ENCODE assay signal across 10 cellular contexts in the genomic region with DNA sequence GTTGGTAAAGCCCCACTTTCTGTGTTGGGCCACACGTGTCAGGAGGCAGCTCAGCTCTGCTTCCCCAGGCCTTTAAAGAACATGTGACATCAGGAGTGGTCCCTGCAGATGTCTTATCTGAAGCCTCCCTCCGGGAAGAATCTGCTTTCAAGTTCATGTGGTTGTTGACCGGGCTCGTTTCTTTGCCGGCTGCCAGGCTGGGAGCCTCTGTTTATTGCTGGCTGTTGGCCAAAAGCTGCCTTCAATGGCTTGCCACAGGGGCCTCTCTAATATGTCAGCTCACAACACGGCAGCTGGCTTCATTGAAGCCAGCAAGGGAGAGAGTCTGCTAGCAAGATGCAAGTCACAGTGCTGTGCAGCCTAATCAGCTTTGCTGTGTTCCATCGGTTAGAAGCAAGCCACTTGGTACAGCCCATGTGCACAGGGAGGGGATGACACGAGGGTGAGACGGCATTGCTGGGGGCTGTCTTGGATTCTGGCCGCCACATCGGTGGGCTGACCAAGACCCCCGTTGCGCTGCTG. TPM values are rescaled to one million over a fixed set of nuclear protein-coding genes. Genes with fewer than 3 reads are reported as not detected.
DNase-seq lines count a peak whose midpoint lies in the region; ATAC-seq, FAIRE-seq and TF ChIP-seq lines count a peak whose summit lies in the region.
"Had no signal": no experiment of that assay in that cellular context is flagged by ENCODE, and none has a peak within 500 bp of the region (broad histone marks: within the 10 kb centered on the region; RNA-seq: fewer than 3 reads in every experiment).

No MANE protein-coding gene starts in this region.

- H3K27me3 ChIP-seq in GM23338 (ENCODE audit: insufficient read depth) (no peaks in the 10 kb centered on the region), H1 (replicated peaks in 1 of 4; ENCODE audit: control insufficient read depth in 3 of 4, extremely low read depth in 1 of 4, insufficient read depth in 3 of 4, low read length in 3 of 4) (no peaks in the 10 kb centered on the region), ovary (no peaks in the 10 kb centered on the region)

- H2BK15ac ChIP-seq in H1 (ENCODE audit: low read length): no peak overlapping the region

- H3K36me3 Mint-ChIP-seq in GM23338 (ENCODE audit: low read depth): no peaks in the 10 kb centered on the region
- H3K36me3 Mint-ChIP-seq in activated CD4-positive, alpha-beta memory T cell treated with anti-CD3 and anti-CD28 coated beads, Interleukin-2, amount 10 ng/mL, durations not matched to agents 7 days and 5 days (ENCODE audit: low read depth): no peaks in the 10 kb centered on the region
- no peaks in the 10 kb centered on the region for H3K36me3 Mint-ChIP-seq in activated naive CD4-positive, alpha-beta T cell treated with anti-CD3 and anti-CD28 coated beads for 36 hours (ENCODE audit: low read depth)

- POLR2A ChIA-PET in H1 (lab: Charles Lee; ENCODE audit: partially characterized antibody): interaction anchor here (0.7 to 1.7 kb wide), 2 partner anchors 13 to 101 kb away, joined by 3 to 4 read pairs; no protein-coding TSS in a partner anchor
- POLR2A ChIA-PET in activated CD4-positive, alpha-beta memory T cell treated with anti-CD3 and anti-CD28 coated beads, Interleukin-2, amount 10 ng/mL, durations not matched to agents 7 days and 5 days (lab: Charles Lee): no interaction called here

- H2AK5ac ChIP-seq in H1 (ENCODE audit: low read depth, low read length): no peak overlapping the region

- no peak overlapping the region for H2BK120ac ChIP-seq in H1 (replicated peaks; ENCODE audit: low read depth, low read length)

- peaks cover 4% of the 10 kb centered on the region for H3K27me3 Mint-ChIP-seq in GM23338 (ENCODE audit: insufficient read depth, low read depth, poor library complexity)
- H3K27me3 Mint-ChIP-seq in activated CD4-positive, alpha-beta memory T cell treated with anti-CD3 and anti-CD28 coated beads, Interleukin-2, amount 10 ng/mL, durations not matched to agents 7 days and 5 days: peaks cover 7% of the 10 kb centered on the region
- peaks cover 4% of the 10 kb centered on the region for H3K27me3 Mint-ChIP-seq in activated naive CD4-positive, alpha-beta T cell treated with anti-CD3 and anti-CD28 coated beads for 36 hours (ENCODE audit: low read depth)

- no peak overlapping the region for H3K4me3 ChIP-seq in GM23338
- H3K4me3 ChIP-seq in H1 (ENCODE audit: extremely low read depth in 1 of 4, insufficient read depth in 2 of 4, low read depth in 3 of 4, low read length in 4 of 4): no peak overlapping the region
- H3K4me3 ChIP-seq in ovary: no peak overlapping the region

- H3K4me1 ChIP-seq in GM23338 (ENCODE audit: insufficient read depth): no peaks in the 10 kb centered on the region
- H3K4me1 ChIP-seq in H1 (replicated peaks in 1 of 4; ENCODE audit: control insufficient read depth in 3 of 4, insufficient read depth in 4 of 4, low read length in 3 of 4): peaks cover 0 to 2% (median 1%) of the 10 kb centered on the region in 4 experiments; a peak in 2 of 7 replicates
- peaks cover 29% of the 10 kb centered on the region for H3K4me1 ChIP-seq in ovary (ENCODE audit: insufficient read depth)

- no peak overlapping the region for H3K4me2 ChIP-seq in GM23338
- no peak overlapping the region for H3K4me2 ChIP-seq in H1 (ENCODE audit: insufficient read depth in 1 of 2, low read depth in 2 of 2, low read length in 2 of 2)

- no peaks in the 10 kb centered on the region for H3K9me3 Mint-ChIP-seq in GM23338
- H3K9me3 Mint-ChIP-seq in activated CD4-positive, alpha-beta memory T cell treated with anti-CD3 and anti-CD28 coated beads, Interleukin-2, amount 10 ng/mL, durations not matched to agents 7 days and 5 days: no peaks in the 10 kb centered on the region
- H3K9me3 Mint-ChIP-seq in activated naive CD4-positive, alpha-beta T cell treated with anti-CD3 and anti-CD28 coated beads for 36 hours: no peaks in the 10 kb centered on the region
- H3K9me3 Mint-ChIP-seq: endodermal cell had no signal

- no peak overlapping the region for H3K27ac Mint-ChIP-seq in GM23338
- no peak overlapping the region for H3K27ac Mint-ChIP-seq in activated CD4-positive, alpha-beta memory T cell treated with anti-CD3 and anti-CD28 coated beads, Interleukin-2, amount 10 ng/mL, durations not matched to agents 7 days and 5 days
- H3K27ac Mint-ChIP-seq in activated naive CD4-positive, alpha-beta T cell treated with anti-CD3 and anti-CD28 coated beads for 36 hours: no peak overlapping the region
- H3K27ac Mint-ChIP-seq: endodermal cell had no signal

- no peak overlapping the region for H4K5ac ChIP-seq in H1 (ENCODE audit: insufficient read length, low read depth, low read length)

- H3K79me2 ChIP-seq in GM23338 (replicated peaks; ENCODE audit: insufficient read depth): no peaks in the 10 kb centered on the region
- H3K79me2 ChIP-seq in H1 (ENCODE audit: control insufficient read depth in 1 of 2, insufficient read depth in 2 of 2, low read length in 2 of 2): no peaks in the 10 kb centered on the region

- H3K56ac ChIP-seq in H1 (replicated peaks; ENCODE audit: insufficient read length, low read depth, low read length): no peak overlapping the region

- ATAC-seq in GM23338: peak; percentile 19; the same call in 2 of the 3 replicates
- ATAC-seq in HG03457 (IDR thresholded peaks at IDR 0.05; ENCODE audit: unreplicated experiment): no peak
- ATAC-seq in HG03095 (IDR thresholded peaks at IDR 0.05; ENCODE audit: unreplicated experiment): no peak

- DNase-seq in GM23338 (ENCODE audit: low spot score): no peak
- peak; percentile 41 to 83 for DNase-seq in NCI-H446 (lab: John Stamatoyannopoulos, UW)
- DNase-seq in H1 (ENCODE audit: low read depth in 1 of 2, low spot score in 2 of 2): no peak
- peak in 4 of 5 donors; percentile 8 to 48 (median 26) for DNase-seq in ovary
- no peak for DNase-seq in activated CD4-positive, alpha-beta memory T cell treated with anti-CD3 and anti-CD28 coated beads, Interleukin-2, amount 10 ng/mL, durations not matched to agents 7 days and 5 days
- no peak for DNase-seq in activated naive CD4-positive, alpha-beta T cell treated with anti-CD3 and anti-CD28 coated beads for 36 hours

- H3K9ac ChIP-seq in H1 (replicated peaks in 1 of 4; ENCODE audit: extremely low read depth in 1 of 4, low read depth in 3 of 4, low read length in 3 of 4): no peak overlapping the region

- no peaks in the 10 kb centered on the region for H3K9me2 ChIP-seq in GM23338 (ENCODE audit: insufficient read depth)

- H3K36me3 ChIP-seq in GM23338 (ENCODE audit: insufficient read depth): no peaks in the 10 kb centered on the region
- H3K36me3 ChIP-seq in H1 (ENCODE audit: control insufficient read depth in 2 of 4, insufficient read depth in 4 of 4, low read length in 3 of 4): no peaks in the 10 kb centered on the region
- no peaks in the 10 kb centered on the region for H3K36me3 ChIP-seq in ovary

- no peak overlapping the region for H2BK20ac ChIP-seq in H1 (ENCODE audit: low read length)

- no peak overlapping the region for H3K23ac ChIP-seq in H1 (ENCODE audit: insufficient read length)

- H3K23me2 ChIP-seq in H1 (ENCODE audit: low read depth, low read length): no peaks in the 10 kb centered on the region

- WGBS in H1 (ENCODE audit: extremely low coverage in 1 of 2, insufficient coverage in 1 of 2, insufficient read length in 1 of 2, insufficient replicate concordance in 2 of 2, low coverage in 1 of 2, low lambda C conversion rate in 2 of 2, missing lambda C conversion rate in 1 of 2), 2 experiments: 84% methylated on average over 13 of the region's 13 CpGs; no CpG with 5 or more reads in 1 of the 2 experiments
- 34 to 47% (median 38%) methylated on average over 13 of the region's 13 CpGs for WGBS in ovary, 3 donors

- TF ChIP-seq CTCF in GM23338 (conservative IDR thresholded peaks at IDR 0.05; ENCODE audit: low read depth in 2 of 2) (no peak), H1 (IDR thresholded peaks at IDR 0.05; ENCODE audit: control extremely low read depth in 1 of 3, insufficient read depth in 1 of 3, low read depth in 1 of 3, low read length in 3 of 3) (no peak), ovary (IDR thresholded peaks at IDR 0.05) (no peak)

- no peak for FAIRE-seq in H1 (lab: Jason Lieb, UNC)

- no peak overlapping the region for H4K8ac ChIP-seq in H1 (ENCODE audit: extremely low read depth, insufficient read depth, low read length)

- TF ChIP-seq POLR2A in H1 (IDR thresholded peaks at IDR 0.05; ENCODE audit: control extremely low read depth in 1 of 2, low read depth in 2 of 2, low read length in 2 of 2) (no peak), ovary (IDR thresholded peaks at IDR 0.05) (no peak)

- no peak overlapping the region for H2BK12ac ChIP-seq in H1 (ENCODE audit: low read depth, low read length)

- no peak overlapping the region for H3K4me3 Mint-ChIP-seq in GM23338
- no peak overlapping the region for H3K4me3 Mint-ChIP-seq in activated CD4-positive, alpha-beta memory T cell treated with anti-CD3 and anti-CD28 coated beads, Interleukin-2, amount 10 ng/mL, durations not matched to agents 7 days and 5 days
- no peak overlapping the region for H3K4me3 Mint-ChIP-seq in activated naive CD4-positive, alpha-beta T cell treated with anti-CD3 and anti-CD28 coated beads for 36 hours
- H3K4me3 Mint-ChIP-seq: endodermal cell had no signal

- H3K4me1 Mint-ChIP-seq in GM23338: peaks cover 5% of the 10 kb centered on the region; the same call in 2 of the 3 replicates
- no peaks in the 10 kb centered on the region for H3K4me1 Mint-ChIP-seq in activated CD4-positive, alpha-beta memory T cell treated with anti-CD3 and anti-CD28 coated beads, Interleukin-2, amount 10 ng/mL, durations not matched to agents 7 days and 5 days
- no peaks in the 10 kb centered on the region for H3K4me1 Mint-ChIP-seq in activated naive CD4-positive, alpha-beta T cell treated with anti-CD3 and anti-CD28 coated beads for 36 hours (ENCODE audit: low read depth)
- H3K4me1 Mint-ChIP-seq: endodermal cell had no signal

- H3K14ac ChIP-seq in H1 (ENCODE audit: insufficient read length): no peak overlapping the region

- no peaks in the 10 kb centered on the region for H3K79me1 ChIP-seq in H1 (ENCODE audit: low read depth, low read length)

- intact Hi-C loops in ovary (cut with DNase I): no loop called here
- intact Hi-C loops in activated naive CD4-positive, alpha-beta T cell treated with anti-CD3 and anti-CD28 coated beads for 36 hours (cut with micrococcal nuclease): no loop called here

- H2AFZ ChIP-seq in GM23338 (no peak overlapping the region), H1 (ENCODE audit: low read length) (no peak overlapping the region)

- no peak for TF ChIP-seq RAD21 in H1 (IDR thresholded peaks at IDR 0.05 in 1 of 2, conservative IDR thresholded peaks at IDR 0.05 in 1 of 2; ENCODE audit: low read depth in 2 of 2, low read length in 2 of 2)

- H3K18ac ChIP-seq in H1 (ENCODE audit: extremely low read depth, low read length): no peak overlapping the region

- CTCF ChIA-PET in H1 (lab: Charles Lee; ENCODE audit: partially characterized antibody): interaction anchor here (1.0 to 1.2 kb wide), 3 partner anchors 9 to 40 kb away, joined by 3 read pairs; no protein-coding TSS in a partner anchor
- CTCF ChIA-PET in activated CD4-positive, alpha-beta memory T cell treated with anti-CD3 and anti-CD28 coated beads, Interleukin-2, amount 10 ng/mL, durations not matched to agents 7 days and 5 days (lab: Charles Lee): no interaction called here
- CTCF ChIA-PET in activated naive CD4-positive, alpha-beta T cell treated with anti-CD3 and anti-CD28 coated beads for 36 hours (lab: Charles Lee): no interaction called here

- H4K91ac ChIP-seq in H1 (replicated peaks; ENCODE audit: insufficient read length, low read length): no peak overlapping the region

- H4K20me1 ChIP-seq in GM23338 (replicated peaks; ENCODE audit: insufficient read depth) (no peaks in the 10 kb centered on the region), H1 (replicated peaks in 1 of 2; ENCODE audit: control insufficient read depth in 1 of 2, insufficient read depth in 2 of 2, low read length in 2 of 2) (no peaks in the 10 kb centered on the region)

- H3K27ac ChIP-seq in GM23338 (ENCODE audit: low read depth): no peak overlapping the region
- no peak overlapping the region for H3K27ac ChIP-seq in H1 (ENCODE audit: low read depth, low read length)
- peak overlapping the region in 1 of 2 donors; percentile 21 for H3K27ac ChIP-seq in ovary
- H3K27ac ChIP-seq: VCaP had no signal

- no peaks in the 10 kb centered on the region for H3F3A ChIP-seq in GM23338 (replicated peaks; ENCODE audit: low read depth)

- no peaks in the 10 kb centered on the region for H3K9me3 ChIP-seq in H1 (ENCODE audit: insufficient read depth in 2 of 2, low read depth in 1 of 2, low read length in 1 of 2)
- H3K9me3 ChIP-seq in ovary: no peaks in the 10 kb centered on the region

- TF ChIP-seq EP300 in H1 (IDR thresholded peaks at IDR 0.05; ENCODE audit: borderline replicate concordance in 1 of 2, low read depth in 2 of 2, low read length in 2 of 2) (no peak), ovary (IDR thresholded peaks at IDR 0.05) (no peak)

- no peak overlapping the region for H3K4ac ChIP-seq in H1 (replicated peaks; ENCODE audit: insufficient read length, low read depth, low read length)

- H2BK5ac ChIP-seq in H1 (ENCODE audit: low read depth, low read length): no peak overlapping the region

RNA-seq across cellular contexts. Expression of a gene that starts 14.6 kb away (rescaled TPM):
- 9.0 and 10.8 TPM in 2 replicates for total RNA-seq in GM23338 (2014; rRNA removed; shearing (Covaris generic))
- polyA plus RNA-seq in GM23338 (2016; fragmentation: Nextera tagmentation; extraction: Ambion mirVana) (2.7 and 3.3 TPM in 2 replicates), H1 (2011; rRNA removed) (7.5 and 12.2 TPM in 2 replicates), ovary (10 to 100 TPM in 1 of 2 donors, 1 to 10 TPM in 1; 8.6 to 40.7 TPM)
- total RNA-seq in H1 (2021; fragmentation: NEBNext Ultra II Directional; extraction: Animal tissue kit (Norgen Biotek cat#: 25700)): 11.0 and 11.9 TPM in 2 replicates
- polyA plus RNA-seq in H1 (2011; cell fraction: cytosol; rRNA removed): 7.1 TPM
- polyA plus RNA-seq in H1 (2011; cell fraction: nucleus; rRNA removed): 7.9 TPM
- 6.8 to 11.3 TPM (median 8.2 TPM) in 4 replicates for polyA plus RNA-seq in H1 (2012, experiment 1 of 2)
- polyA plus RNA-seq in H1 (2012, experiment 2 of 2): 13.9 TPM
- polyA plus RNA-seq in H1 (2013, experiment 1 of 2): 11.8 TPM
- 12.8 TPM for polyA plus RNA-seq in H1 (2013, experiment 2 of 2)
- polyA minus RNA-seq in H1 (2011; rRNA and poly(A)+ RNA removed): 4.3 and 5.4 TPM in 2 replicates
- polyA minus RNA-seq in H1 (2011; cell fraction: cytosol; rRNA and poly(A)+ RNA removed): 6.4 TPM
- 7.7 TPM for polyA minus RNA-seq in H1 (2011; cell fraction: nucleus; rRNA and poly(A)+ RNA removed)
- total RNA-seq in ovary: 100 to 1,000 TPM in 1 of 7 donors, 10 to 100 TPM in 6; 19.3 to 104 (median 35.2) TPM
- not detected for total RNA-seq in activated CD4-positive, alpha-beta memory T cell treated with anti-CD3 and anti-CD28 coated beads, Interleukin-2, amount 10 ng/mL, durations not matched to agents 7 days and 5 days
- not detected for total RNA-seq in activated naive CD4-positive, alpha-beta T cell treated with anti-CD3 and anti-CD28 coated beads for 36 hours

RNA-seq across cellular contexts. Expression of a gene that starts 17.7 kb away (rescaled TPM):
- not detected in 2 replicates for total RNA-seq in GM23338 (2014; rRNA removed; shearing (Covaris generic))
- polyA plus RNA-seq in GM23338 (2016; fragmentation: Nextera tagmentation; extraction: Ambion mirVana) (not detected in 2 replicates), H1 (2011; rRNA removed) (not detected in 2 replicates), ovary (not detected)
- total RNA-seq in H1 (2021; fragmentation: NEBNext Ultra II Directional; extraction: Animal tissue kit (Norgen Biotek cat#: 25700)): not detected in 2 replicates
- polyA plus RNA-seq in H1 (2011; cell fraction: cytosol; rRNA removed): not detected
- polyA plus RNA-seq in H1 (2011; cell fraction: nucleus; rRNA removed): not detected
- polyA plus RNA-seq in H1 (2012, experiment 1 of 2): not detected in 4 replicates
- not detected for polyA plus RNA-seq in H1 (2012, experiment 2 of 2)
- polyA plus RNA-seq in H1 (2013, experiment 1 of 2): not detected
- not detected for polyA plus RNA-seq in H1 (2013, experiment 2 of 2)
- polyA minus RNA-seq in H1 (2011; rRNA and poly(A)+ RNA removed): 0.24 TPM in 1 of 2 replicates, not detected in the other
- not detected for polyA minus RNA-seq in H1 (2011; cell fraction: cytosol; rRNA and poly(A)+ RNA removed)
- not detected for polyA minus RNA-seq in H1 (2011; cell fraction: nucleus; rRNA and poly(A)+ RNA removed)
- not detected for total RNA-seq in ovary
- total RNA-seq in activated CD4-positive, alpha-beta memory T cell treated with anti-CD3 and anti-CD28 coated beads, Interleukin-2, amount 10 ng/mL, durations not matched to agents 7 days and 5 days: not detected
- total RNA-seq in activated naive CD4-positive, alpha-beta T cell treated with anti-CD3 and anti-CD28 coated beads for 36 hours: not detected
- total RNA-seq: endodermal cell had no signal

RNA-seq across cellular contexts. Expression of a gene that starts 50.3 kb away (rescaled TPM):
- total RNA-seq in GM23338 (2014; rRNA removed; shearing (Covaris generic)): 14.7 and 15.1 TPM in 2 replicates
- 5.8 and 6.5 TPM in 2 replicates for polyA plus RNA-seq in GM23338 (2016; fragmentation: Nextera tagmentation; extraction: Ambion mirVana)
- 16.3 and 18.6 TPM in 2 replicates for total RNA-seq in H1 (2021; fragmentation: NEBNext Ultra II Directional; extraction: Animal tissue kit (Norgen Biotek cat#: 25700))
- polyA plus RNA-seq in H1 (2011; rRNA removed): 9.7 and 16.8 TPM in 2 replicates
- polyA plus RNA-seq in H1 (2011; cell fraction: cytosol; rRNA removed): 10.5 TPM
- 68.1 TPM for polyA plus RNA-seq in H1 (2011; cell fraction: nucleus; rRNA removed)
- 9.3 to 14.4 TPM (median 12.9 TPM) in 4 replicates for polyA plus RNA-seq in H1 (2012, experiment 1 of 2)
- 9.0 TPM for polyA plus RNA-seq in H1 (2012, experiment 2 of 2)
- 15.5 TPM for polyA plus RNA-seq in H1 (2013, experiment 1 of 2)
- 14.1 TPM for polyA plus RNA-seq in H1 (2013, experiment 2 of 2)
- 12.6 and 14.2 TPM in 2 replicates for polyA minus RNA-seq in H1 (2011; rRNA and poly(A)+ RNA removed)
- polyA minus RNA-seq in H1 (2011; cell fraction: cytosol; rRNA and poly(A)+ RNA removed): 8.7 TPM
- 23.8 TPM for polyA minus RNA-seq in H1 (2011; cell fraction: nucleus; rRNA and poly(A)+ RNA removed)
- total RNA-seq in ovary: 10 to 100 TPM; 20.2 to 35.7 (median 23.7) TPM
- 10 to 100 TPM in 1 of 2 donors, 1 to 10 TPM in 1; 6.5 to 12.4 TPM for polyA plus RNA-seq in ovary
- total RNA-seq in activated CD4-positive, alpha-beta memory T cell treated with anti-CD3 and anti-CD28 coated beads, Interleukin-2, amount 10 ng/mL, durations not matched to agents 7 days and 5 days: 10 to 100 TPM; 25.8 to 26.0 TPM
- 1 to 10 TPM; 7.0 to 8.0 TPM for total RNA-seq in activated naive CD4-positive, alpha-beta T cell treated with anti-CD3 and anti-CD28 coated beads for 36 hours

Comparison
In these comparisons a context has a peak if more than half of its experiments do, and no peak if none do; other contexts are left out.
1. DNase-seq: peak in NCI-H446 (2 of 2) and ovary (4 of 5); none in GM23338 (single experiment), H1 (0 of 2), activated CD4-positive, alpha-beta memory T cell treated with anti-CD3 and anti-CD28 coated beads, Interleukin-2, amount 10 ng/mL, durations not matched to agents 7 days and 5 days (single experiment) and activated naive CD4-positive, alpha-beta T cell treated with anti-CD3 and anti-CD28 coated beads for 36 hours (single experiment).